12 cellular contexts compared by ENCODE assay signal in the genomic region with DNA sequence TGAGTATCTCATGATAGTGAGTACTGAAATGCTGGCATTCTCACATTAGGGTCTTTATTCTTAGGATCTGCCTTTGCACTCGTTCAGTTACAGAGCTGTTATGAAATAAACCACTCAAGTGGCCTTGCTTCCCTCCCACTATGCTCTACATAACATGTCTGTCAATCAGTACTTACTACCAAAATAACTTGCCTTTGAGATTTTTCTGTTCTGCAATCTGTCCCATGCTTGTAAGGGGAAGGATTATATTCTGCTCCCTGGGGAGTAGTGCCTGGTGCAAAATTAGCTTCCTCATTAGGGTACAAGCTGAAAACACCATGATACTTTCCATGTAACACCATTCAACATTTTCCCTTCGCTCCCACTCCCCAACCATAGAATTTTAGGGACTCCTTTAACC. TPM values are rescaled to one million over a fixed set of nuclear protein-coding genes. Genes with fewer than 3 reads are reported as not detected.
DNase-seq lines count a peak whose midpoint lies in the region; ATAC-seq and TF ChIP-seq lines count a peak whose summit lies in the region.
"Had no signal": no experiment of that assay in that cellular context is flagged by ENCODE, and none has a peak within 500 bp of the region (broad histone marks: within the 10 kb centered on the region; RNA-seq: fewer than 3 reads in every experiment).

No MANE protein-coding gene starts in this region.

- no peak for ATAC-seq in activated T-cell treated with anti-CD3 and anti-CD28 coated beads, Interleukin-2, amount 50 U/mL, for 72 hours (replicated peaks in 1 of 2)
- ATAC-seq in HG02870 (IDR thresholded peaks at IDR 0.05; ENCODE audit: unreplicated experiment): peak; percentile 62
- ATAC-seq in stimulated activated naive CD8-positive, alpha-beta T cell treated with anti-CD3 and anti-CD28 coated beads, Interleukin-15, amount 100 ng/mL, for 72 hours: no peak
- ATAC-seq: foreskin keratinocyte had no signal

- no peaks in the 10 kb centered on the region for H3K27me3 Mint-ChIP-seq in activated T-cell treated with anti-CD3 and anti-CD28 coated beads, Interleukin-2, amount 50 U/mL, for 72 hours (ENCODE audit: low read depth)
- no peaks in the 10 kb centered on the region for H3K27me3 Mint-ChIP-seq in stimulated activated naive CD8-positive, alpha-beta T cell treated with anti-CD3 and anti-CD28 coated beads, Interleukin-15, amount 100 ng/mL, for 72 hours

- H4K20me1 ChIP-seq in OCI-LY3 (ENCODE audit: insufficient read depth, low read length): no peaks in the 10 kb centered on the region

- H3K4me3 Mint-ChIP-seq in activated T-cell treated with anti-CD3 and anti-CD28 coated beads, Interleukin-2, amount 50 U/mL, for 72 hours: peak overlapping the region; percentile 23 to 35
- peak overlapping the region; percentile 14 to 63 for H3K4me3 Mint-ChIP-seq in stimulated activated naive CD8-positive, alpha-beta T cell treated with anti-CD3 and anti-CD28 coated beads, Interleukin-15, amount 100 ng/mL, for 72 hours

- H3K4me3 ChIP-seq in OCI-LY3 (ENCODE audit: low read length) (peak overlapping the region; percentile 40), tibial nerve (no peak overlapping the region)
- H3K4me3 ChIP-seq: psoas muscle, upper lobe of left lung had no signal

- no peaks in the 10 kb centered on the region for H3K9me3 Mint-ChIP-seq in activated T-cell treated with anti-CD3 and anti-CD28 coated beads, Interleukin-2, amount 50 U/mL, for 72 hours
- H3K9me3 Mint-ChIP-seq in stimulated activated naive CD8-positive, alpha-beta T cell treated with anti-CD3 and anti-CD28 coated beads, Interleukin-15, amount 100 ng/mL, for 72 hours: no peaks in the 10 kb centered on the region

- TF ChIP-seq EP300 in tibial nerve (IDR thresholded peaks at IDR 0.05): peak in 1 of 2 donors; percentile 37

- 24 to 41% methylated on average over 2 of the region's 2 CpGs for whole genome bisulfite sequencing in tibial nerve, 2 donors

- TF ChIP-seq CTCF in OCI-LY3 (IDR thresholded peaks at IDR 0.05; ENCODE audit: low read depth, low read length) (no peak), tibial nerve (IDR thresholded peaks at IDR 0.05) (no peak)

- H3K27ac ChIP-seq in OCI-LY3 (ENCODE audit: low read length) (peak overlapping the region; percentile 48), tibial nerve (peak overlapping the region in 2 of 4 donors; percentile 40 to 41)
- H3K27ac ChIP-seq: foreskin keratinocyte, psoas muscle had no signal

- H2AFZ ChIP-seq in OCI-LY3 (ENCODE audit: low read depth, low read length): peak overlapping the region; percentile 43; the same call in 1 of the 2 replicates

- no peak for TF ChIP-seq POLR2A in tibial nerve (IDR thresholded peaks at IDR 0.05)

- H3K27me3 ChIP-seq in OCI-LY3 (ENCODE audit: low read depth, low read length): peaks cover 6% of the 10 kb centered on the region
- no peaks in the 10 kb centered on the region for H3K27me3 ChIP-seq in tibial nerve
- H3K27me3 ChIP-seq: upper lobe of left lung had no signal

- H3K9me3 ChIP-seq in OCI-LY3 (ENCODE audit: insufficient read depth, low read length): no peaks in the 10 kb centered on the region
- H3K9me3 ChIP-seq in tibial nerve: no peaks in the 10 kb centered on the region
- H3K9me3 ChIP-seq: psoas muscle, upper lobe of left lung had no signal

- H3K4me2 ChIP-seq in OCI-LY3 (ENCODE audit: low read length): peak overlapping the region; percentile 83

- no peaks in the 10 kb centered on the region for H3K36me3 ChIP-seq in OCI-LY3 (replicated peaks; ENCODE audit: low read depth, low read length)
- H3K36me3 ChIP-seq in tibial nerve: no peaks in the 10 kb centered on the region
- H3K36me3 ChIP-seq: upper lobe of left lung had no signal

- no peaks in the 10 kb centered on the region for H3K79me2 ChIP-seq in OCI-LY3 (ENCODE audit: low read length)

- H3K9ac ChIP-seq in OCI-LY3 (ENCODE audit: low read length): peak overlapping the region; percentile 34

- peaks cover 35% of the 10 kb centered on the region for H3K4me1 ChIP-seq in OCI-LY3 (ENCODE audit: low read length)
- peaks cover 0 to 13% (median 5%) of the 10 kb centered on the region in 4 donors for H3K4me1 ChIP-seq in tibial nerve
- H3K4me1 ChIP-seq: foreskin keratinocyte, psoas muscle had no signal

- DNase-seq in activated T-cell treated with anti-CD3 and anti-CD28 coated beads, Interleukin-2, amount 50 U/mL, for 72 hours: no peak
- DNase-seq in activated T-cell treated with anti-CD3 and anti-CD28 coated beads for 4 hours (no peak), tibial nerve (ENCODE audit: low spot score in 2 of 2) (no peak), NCI-H1092 treated with DMSO at 0.1 percent for 48 hours (lab: John Stamatoyannopoulos, UW) (no peak), midbrain (lab: John Stamatoyannopoulos, UW) (no peak)
- DNase-seq in stimulated activated naive CD8-positive, alpha-beta T cell treated with anti-CD3 and anti-CD28 coated beads, Interleukin-15, amount 100 ng/mL, for 72 hours: no peak
- DNase-seq: foreskin keratinocyte, psoas muscle, RPMI8226, upper lobe of left lung had no signal

- peaks cover 6 to 7% of the 10 kb centered on the region in 2 donors for H3K36me3 Mint-ChIP-seq in activated T-cell treated with anti-CD3 and anti-CD28 coated beads, Interleukin-2, amount 50 U/mL, for 72 hours (ENCODE audit: insufficient read depth in 2 of 2)

- H3K4me1 Mint-ChIP-seq in activated T-cell treated with anti-CD3 and anti-CD28 coated beads, Interleukin-2, amount 50 U/mL, for 72 hours (ENCODE audit: low read depth): peaks cover 21% of the 10 kb centered on the region
- peaks cover 13% of the 10 kb centered on the region for H3K4me1 Mint-ChIP-seq in stimulated activated naive CD8-positive, alpha-beta T cell treated with anti-CD3 and anti-CD28 coated beads, Interleukin-15, amount 100 ng/mL, for 72 hours

- H3K27ac Mint-ChIP-seq in activated T-cell treated with anti-CD3 and anti-CD28 coated beads, Interleukin-2, amount 50 U/mL, for 72 hours: peak overlapping the region; percentile 4
- peak overlapping the region in 1 of 2 donors; percentile 94 for H3K27ac Mint-ChIP-seq in stimulated activated naive CD8-positive, alpha-beta T cell treated with anti-CD3 and anti-CD28 coated beads, Interleukin-15, amount 100 ng/mL, for 72 hours

RNA-seq across cellular contexts. Expression of gene GRAP2, which starts 1.9 kb away (rescaled TPM):
- 10 to 100 TPM; 56.4 to 59.4 TPM for total RNA-seq in activated T-cell treated with anti-CD3 and anti-CD28 coated beads, Interleukin-2, amount 50 U/mL, for 72 hours
- 10 to 100 TPM in 1 of 4 donors, 1 to 10 TPM in 3; 3.8 to 10.5 (median 4.3) TPM for total RNA-seq in tibial nerve
- total RNA-seq: foreskin keratinocyte had no signal

RNA-seq across cellular contexts. Expression of gene ENTHD1, which starts 5.4 kb away (rescaled TPM):
- total RNA-seq in activated T-cell treated with anti-CD3 and anti-CD28 coated beads, Interleukin-2, amount 50 U/mL, for 72 hours: under 1 TPM; 0.46 to 0.77 TPM
- total RNA-seq in tibial nerve: 1 to 10 TPM in 2 of 4 donors, under 1 TPM in 2; 0.42 to 3.3 (median 1.8) TPM
- total RNA-seq: foreskin keratinocyte, psoas muscle had no signal

Comparison
In these comparisons a context has a peak if more than half of its experiments do, and no peak if none do; other contexts are left out.
1. RNA of gene GRAP2, which starts 1.9 kb away (total RNA-seq): 56.4 to 59.4 TPM in activated T-cell treated with anti-CD3 and anti-CD28 coated beads, Interleukin-2, amount 50 U/mL, for 72 hours; 3.8 to 10.5 TPM in tibial nerve; every median in the first group is over 4 times any median in the second.